Comparison of ENCODE assay signal across 12 cellular contexts in the genomic region with DNA sequence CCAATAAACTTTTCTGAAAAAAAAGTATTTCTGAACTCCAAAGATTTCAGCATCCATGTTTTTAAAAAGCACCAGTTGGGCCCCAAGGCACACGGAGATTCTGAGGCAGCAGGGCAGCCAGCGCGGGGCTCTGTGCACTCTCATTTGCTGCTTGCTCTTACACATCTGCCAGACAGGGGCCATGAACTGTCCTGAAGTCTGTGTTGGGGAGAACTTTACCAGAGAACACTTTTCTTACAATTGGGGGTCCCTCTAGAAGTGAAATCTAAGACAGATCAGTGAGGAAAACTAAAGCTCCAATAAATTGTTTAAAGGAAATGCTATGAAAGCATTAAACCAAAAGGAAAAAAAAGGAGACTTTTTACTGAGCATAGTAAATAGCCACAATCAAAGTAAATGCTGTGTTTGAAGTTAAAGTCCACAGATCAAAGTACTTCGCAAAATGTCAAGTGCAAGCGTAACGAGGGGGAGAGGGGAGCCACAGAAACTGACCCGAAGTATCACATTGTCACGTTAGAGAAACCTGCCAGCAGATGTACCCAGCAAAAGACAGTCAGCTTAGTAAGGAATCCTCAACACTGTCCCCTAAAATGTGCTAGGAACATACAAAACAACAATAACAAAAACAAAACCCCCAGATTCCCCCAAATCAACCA. TPM values are rescaled to one million over a fixed set of nuclear protein-coding genes. Genes with fewer than 3 reads are reported as not detected.
DNase-seq lines count a peak whose midpoint lies in the region; ATAC-seq, FAIRE-seq and TF ChIP-seq lines count a peak whose summit lies in the region.
"Had no signal": no experiment of that assay in that cellular context is flagged by ENCODE, and none has a peak within 500 bp of the region (broad histone marks: within the 10 kb centered on the region; RNA-seq: fewer than 3 reads in every experiment).

No MANE protein-coding gene starts in this region.

- peaks cover 32% of the 10 kb centered on the region for H3K4me1 ChIP-seq in GM23248 (ENCODE audit: insufficient read depth)
- H3K4me1 ChIP-seq in GM12878 (ENCODE audit: control insufficient read depth, insufficient read depth, low read length): peaks cover 3% of the 10 kb centered on the region; the same call in 1 of the 2 replicates
- peaks cover 31% of the 10 kb centered on the region for H3K4me1 ChIP-seq in iPS-20b (ENCODE audit: insufficient read depth, low read length)
- H3K4me1 ChIP-seq: SJCRH30 had no signal

- no peaks in the 10 kb centered on the region for H3K79me2 ChIP-seq in GM23248 (ENCODE audit: insufficient read depth)
- no peaks in the 10 kb centered on the region for H3K79me2 ChIP-seq in GM12878 (ENCODE audit: control insufficient read depth, insufficient read depth, low read length)

- RAD21 ChIA-PET in GM12878 (lab: Charles Lee; ENCODE audit: unreplicated experiment): no interaction called here

- TF ChIP-seq RAD21 in GM12878 (IDR thresholded peaks at IDR 0.05; ENCODE audit: insufficient read depth, low read depth, low read length): no peak

- H3K4me3 ChIP-seq in GM23248 (0 out of 2 replicates have a peak overlapping the region, but pooled peaks have one; percentile 46), GM12878 (no peak overlapping the region), iPS-20b (ENCODE audit: low read length) (peak overlapping the region; percentile 68), retinal pigment epithelial cell (ENCODE audit: low read length) (peak overlapping the region; percentile 48)
- H3K4me3 ChIP-seq: SJCRH30 had no signal

- H3K4me2 ChIP-seq in GM23248 (ENCODE audit: unreplicated experiment): peak overlapping the region; percentile 86
- H3K4me2 ChIP-seq in GM12878 (ENCODE audit: control insufficient read depth, insufficient read depth): no peak overlapping the region

- peak; percentile 74 for ATAC-seq in GM12878
- ATAC-seq in HG03135 (IDR thresholded peaks at IDR 0.05; ENCODE audit: unreplicated experiment): no peak
- ATAC-seq in HG03025 (IDR thresholded peaks at IDR 0.05; ENCODE audit: low FRiP score, unreplicated experiment): no peak
- ATAC-seq: activated CD8-positive, alpha-beta T cell treated with anti-CD3 and anti-CD28 coated beads, Interleukin-2, amount 10 ng/mL, durations not matched to agents 7 days and 5 days had no signal

- FAIRE-seq in GM12878 (lab: Jason Lieb, UNC): no peak

- H2AFZ ChIP-seq in GM23248 (no peak overlapping the region), GM12878 (ENCODE audit: control insufficient read depth, low read depth, low read length) (no peak overlapping the region)

- POLR2A ChIA-PET in GM12878 (lab: Charles Lee): no interaction called here

- TF ChIP-seq CTCF in GM12878 (IDR thresholded peaks at IDR 0.05 in 2 of 3, conservative IDR thresholded peaks at IDR 0.05 in 1 of 3; ENCODE audit: control insufficient read depth in 2 of 3, extremely low read depth in 1 of 3, insufficient read depth in 1 of 3, low read depth in 3 of 3, low read length in 3 of 3): no peak
- TF ChIP-seq CTCF in retinal pigment epithelial cell (conservative IDR thresholded peaks at IDR 0.05; ENCODE audit: low read depth, low read length): no peak

- H3K27ac ChIP-seq in GM23248: no peak overlapping the region
- no peak overlapping the region for H3K27ac ChIP-seq in GM12878 (ENCODE audit: control insufficient read depth, insufficient read depth)
- no peak overlapping the region for H3K27ac ChIP-seq in iPS-20b (ENCODE audit: low read length)
- H3K27ac ChIP-seq: SJCRH30 had no signal

- intact Hi-C loops in GM12878 (cut with micrococcal nuclease; ENCODE audit: unreplicated experiment): no loop called here

- in situ Hi-C loops in GM23248 (cut with MboI) (no loop called here), GM12878 (cut with MboI) (no loop called here)

- H3K9me2 ChIP-seq in GM23248 (ENCODE audit: insufficient read depth): no peaks in the 10 kb centered on the region

- 95 to 97% methylated on average over 8 of the region's 8 CpGs for WGBS in GM23248 (ENCODE audit: low coverage in 1 of 2, low lambda C conversion rate in 2 of 2, missing lambda C conversion rate in 2 of 2), 2 experiments
- 24% methylated on average over 8 of the region's 8 CpGs for WGBS in GM12878 (ENCODE audit: insufficient coverage, insufficient replicate concordance, low lambda C conversion rate, missing lambda C conversion rate)

- H3K27me3 ChIP-seq in GM23248 (replicated peaks; ENCODE audit: insufficient read depth) (no peaks in the 10 kb centered on the region), GM12878 (replicated peaks in 1 of 2; ENCODE audit: control insufficient read depth in 2 of 2, insufficient read depth in 2 of 2, low read length in 1 of 2) (no peaks in the 10 kb centered on the region), iPS-20b (ENCODE audit: insufficient read depth, low read length) (no peaks in the 10 kb centered on the region)
- H3K27me3 ChIP-seq: SJCRH30 had no signal

- SMC1A ChIA-PET in GM12878 (lab: Charles Lee; ENCODE audit: uncharacterized antibody, unreplicated experiment): no interaction called here

- DNase-seq in GM23248 (no peak), GM12878 (ENCODE audit: low read depth, low spot score) (peak; percentile 11), retinal pigment epithelial cell (ENCODE audit: low read depth) (no peak), T-helper 9 cell (no peak), Kasumi-1 (lab: John Stamatoyannopoulos, UW) (no peak)
- DNase-seq: activated CD8-positive, alpha-beta T cell treated with anti-CD3 and anti-CD28 coated beads, Interleukin-2, amount 10 ng/mL, durations not matched to agents 7 days and 5 days; CD4-positive, alpha-beta T cell; NCI-H1436 treated with DMSO at 0.1 percent for 48 hours; SJCRH30 had no signal

- CTCF ChIA-PET in GM12878 (lab: Yijun Ruan, JAX): no interaction called here

- H3K36me3 ChIP-seq in GM23248 (ENCODE audit: low read depth) (no peaks in the 10 kb centered on the region), GM12878 (ENCODE audit: control insufficient read depth in 2 of 2, insufficient read depth in 2 of 2, low read length in 1 of 2) (no peaks in the 10 kb centered on the region), iPS-20b (ENCODE audit: insufficient read depth, low read depth, low read length) (no peaks in the 10 kb centered on the region)
- H3K36me3 ChIP-seq: SJCRH30 had no signal

- TF ChIP-seq EP300 in GM12878 (IDR thresholded peaks at IDR 0.05; ENCODE audit: borderline replicate concordance in 1 of 2, control insufficient read depth in 1 of 2, low read depth in 2 of 2, low read length in 2 of 2): no peak

- H3K9ac ChIP-seq in GM23248 (no peak overlapping the region), GM12878 (ENCODE audit: control insufficient read depth, insufficient read depth, low read length) (no peak overlapping the region), iPS-20b (ENCODE audit: low read depth, low read length) (peak overlapping the region; percentile 69; the same call in 1 of the 2 replicates)

- TF ChIP-seq POLR2A in GM12878 (IDR thresholded peaks at IDR 0.05; ENCODE audit: low read depth, low read length): no peak

- H4K20me1 ChIP-seq in GM23248 (ENCODE audit: insufficient read depth): no peaks in the 10 kb centered on the region
- no peaks in the 10 kb centered on the region for H4K20me1 ChIP-seq in GM12878 (ENCODE audit: control insufficient read depth, insufficient read depth)

- peaks cover 16% of the 10 kb centered on the region; the same call in 1 of the 2 replicates for H3F3A ChIP-seq in GM23248 (ENCODE audit: insufficient read depth)

- H3K9me3 ChIP-seq in GM23248 (ENCODE audit: low read depth) (no peaks in the 10 kb centered on the region), GM12878 (replicated peaks; ENCODE audit: control insufficient read depth, insufficient read depth, low read length) (no peaks in the 10 kb centered on the region; the same call in 2 of the 3 replicates), iPS-20b (ENCODE audit: insufficient read depth, low read depth, low read length) (no peaks in the 10 kb centered on the region)
- H3K9me3 ChIP-seq: SJCRH30 had no signal

- no TSS peak for BruUV-seq in GM12878 (replicated peaks; lab: Mats Ljungman, UMichigan)

TF ChIP-seq in GM12878, 131 proteins besides CTCF, POLR2A, EP300 and RAD21 (continues in another document):
- TF ChIP-seq FOXK2 (IDR thresholded peaks at IDR 0.05): no peak
- no peak for TF ChIP-seq SPI1 (IDR thresholded peaks at IDR 0.05; ENCODE audit: borderline replicate concordance, insufficient read depth, low read depth, low read length)
- TF ChIP-seq RFX5 (IDR thresholded peaks at IDR 0.05; ENCODE audit: low read depth, low read length): no peak
- no peak for TF ChIP-seq ELK1 (IDR thresholded peaks at IDR 0.05; ENCODE audit: low read depth, low read length)
- no peak for TF ChIP-seq PAX5 (IDR thresholded peaks at IDR 0.05; ENCODE audit: borderline replicate concordance, low read depth, low read length)
- no peak for TF ChIP-seq RUNX3 (IDR thresholded peaks at IDR 0.05; ENCODE audit: low read length)

RNA-seq across cellular contexts. Expression of gene SORBS2, which starts 37.8 kb away (rescaled TPM):
- 0.32 and 5.8 TPM in 2 replicates for total RNA-seq in GM23248 (2014; rRNA removed; shearing (Covaris generic))
- 1.5 and 2.3 TPM in 2 replicates for polyA plus RNA-seq in GM23248 (2016; fragmentation: Nextera tagmentation; extraction: Ambion mirVana)
- total RNA-seq in GM12878 (2013; cell fraction: nucleolus; rRNA removed): 5.2 and 6.3 TPM in 2 replicates
- total RNA-seq in GM12878 (2014; rRNA removed): 0.22 and 0.90 TPM in 2 replicates
- 0.41 and 1.0 TPM in 2 replicates for total RNA-seq in GM12878 (2014; rRNA removed; fragmentation: Illumina TruSeq; extraction: Trizol)
- total RNA-seq in GM12878 (2021): 0.35 and 0.90 TPM in 2 replicates
- 1.2 TPM for polyA plus RNA-seq in GM12878 (2011; ENCODE audit: low read depth)
- 2.2 and 3.0 TPM in 2 replicates for polyA plus RNA-seq in GM12878 (2011; rRNA removed)
- 2.8 and 3.5 TPM in 2 replicates for polyA plus RNA-seq in GM12878 (2011; cell fraction: cytosol; rRNA removed)
- polyA plus RNA-seq in GM12878 (2011; cell fraction: nucleus; rRNA removed): 4.6 and 7.5 TPM in 2 replicates
- polyA plus RNA-seq in GM12878 (2012): 0.65 and 1.6 TPM in 2 replicates
- polyA plus RNA-seq in GM12878 (2014; fragmentation: Illumina TruSeq; extraction: Trizol): 0.69 and 1.2 TPM in 2 replicates
- under 1 TPM; 0.06 to 0.51 TPM for polyA plus RNA-seq in GM12878 (2014; fragmentation: Nextera tagmentation; extraction: Ambion mirVana)
- polyA plus RNA-seq in GM12878 (2014; rRNA removed): 0.31 and 0.80 TPM in 2 replicates
- under 1 TPM; 0.56 to 0.92 TPM for polyA plus RNA-seq in GM12878 (2016; fragmentation: Nextera tagmentation; extraction: Ambion mirVana)
- 5.3 and 8.3 TPM in 2 replicates for polyA minus RNA-seq in GM12878 (2011; rRNA and poly(A)+ RNA removed)
- polyA minus RNA-seq in GM12878 (2011; cell fraction: cytosol; rRNA and poly(A)+ RNA removed): 2.0 and 4.3 TPM in 2 replicates
- polyA minus RNA-seq in GM12878 (2011; cell fraction: nucleus; rRNA and poly(A)+ RNA removed): 4.6 and 7.0 TPM in 2 replicates
- total RNA-seq: activated CD8-positive, alpha-beta T cell treated with anti-CD3 and anti-CD28 coated beads, Interleukin-2, amount 10 ng/mL, durations not matched to agents 7 days and 5 days; CD4-positive, alpha-beta T cell; SJCRH30 had no signal
